ENCODE assay signal across 1 cellular context in genomic region chr17:50903604-50904521, GRCh38.
TF ChIP-seq lines count a peak whose summit lies in the region.

No MANE protein-coding gene starts in this region.

TF ChIP-seq in HepG2, 621 proteins besides CTCF, POLR2A, EP300 and RAD21 (continued from another document and continues in another):
- TF ChIP-seq AFF4 (CRISPR knock-in tag; IDR thresholded peaks at IDR 0.05) (no peak; the same call in 1 of the 2 replicates), NR2F6 (IDR thresholded peaks at IDR 0.05) (no peak), NR2F6 (CRISPR knock-in tag; IDR thresholded peaks at IDR 0.05) (no peak), ZNF44 (CRISPR knock-in tag; IDR thresholded peaks at IDR 0.05) (no peak), ZNF33B (CRISPR knock-in tag; IDR thresholded peaks at IDR 0.05) (no peak), BORCS8-MEF2B (CRISPR knock-in tag; IDR thresholded peaks at IDR 0.05) (no peak), ZNF737 (CRISPR knock-in tag; IDR thresholded peaks at IDR 0.05; ENCODE audit: borderline replicate concordance) (no peak), ETS1 (CRISPR knock-in tag; IDR thresholded peaks at IDR 0.05) (no peak), TCF7 (IDR thresholded peaks at IDR 0.05; ENCODE audit: low read depth) (no peak), FOXA1 (IDR thresholded peaks at IDR 0.05) (no peak), FOXA1 (CRISPR knock-in tag; IDR thresholded peaks at IDR 0.05) (0 out of 2 replicates have a peak, but pooled peaks have one; percentile 19), PTBP1 (IDR thresholded peaks at IDR 0.05; ENCODE audit: low read depth, low read length, poor library complexity, severe bottlenecking) (no peak), ZBTB34 (CRISPR knock-in tag; IDR thresholded peaks at IDR 0.05) (no peak), BCL6 (CRISPR knock-in tag; IDR thresholded peaks at IDR 0.05) (peak; percentile 11; the same call in 1 of the 2 replicates), ELF3 (CRISPR knock-in tag; IDR thresholded peaks at IDR 0.05) (peak; percentile 53; the same call in 1 of the 2 replicates), GATA4 (IDR thresholded peaks at IDR 0.05; ENCODE audit: borderline replicate concordance, low read depth) (no peak), BCLAF1 (IDR thresholded peaks at IDR 0.05) (no peak), ZNF790 (CRISPR knock-in tag; IDR thresholded peaks at IDR 0.05; ENCODE audit: borderline replicate concordance) (no peak), MBD4 (IDR thresholded peaks at IDR 0.05; ENCODE audit: borderline replicate concordance, low read length) (no peak), SMARCC2 (IDR thresholded peaks at IDR 0.05) (no peak), TMF1 (CRISPR knock-in tag; IDR thresholded peaks at IDR 0.05; ENCODE audit: low read depth) (no peak), ZSCAN29 (CRISPR knock-in tag; conservative IDR thresholded peaks at IDR 0.05) (no peak), RCOR2 (CRISPR knock-in tag; IDR thresholded peaks at IDR 0.05) (no peak), HDAC6 (IDR thresholded peaks at IDR 0.05; ENCODE audit: low read depth, low read length) (no peak), HES4 (CRISPR knock-in tag; IDR thresholded peaks at IDR 0.05; ENCODE audit: borderline replicate concordance) (no peak), ZKSCAN1 (IDR thresholded peaks at IDR 0.05; ENCODE audit: low read length) (no peak), ZNF879 (CRISPR knock-in tag; IDR thresholded peaks at IDR 0.05) (0 out of 2 replicates have a peak, but pooled peaks have one; percentile 35), ELF1 (CRISPR knock-in tag; IDR thresholded peaks at IDR 0.05) (0 out of 2 replicates have a peak, but pooled peaks have one; percentile 1), ZNF782 (CRISPR knock-in tag; IDR thresholded peaks at IDR 0.05; ENCODE audit: borderline replicate concordance) (no peak), PAWR (CRISPR knock-in tag; IDR thresholded peaks at IDR 0.05; ENCODE audit: borderline replicate concordance) (no peak), ZKSCAN8 (CRISPR knock-in tag; IDR thresholded peaks at IDR 0.05; ENCODE audit: borderline replicate concordance) (no peak), ZMYM2 (CRISPR knock-in tag; IDR thresholded peaks at IDR 0.05) (peak; percentile 2; the same call in 1 of the 2 replicates), RERE (CRISPR knock-in tag; IDR thresholded peaks at IDR 0.05; ENCODE audit: low read depth) (no peak)
- TF ChIP-seq, protein P1, sequence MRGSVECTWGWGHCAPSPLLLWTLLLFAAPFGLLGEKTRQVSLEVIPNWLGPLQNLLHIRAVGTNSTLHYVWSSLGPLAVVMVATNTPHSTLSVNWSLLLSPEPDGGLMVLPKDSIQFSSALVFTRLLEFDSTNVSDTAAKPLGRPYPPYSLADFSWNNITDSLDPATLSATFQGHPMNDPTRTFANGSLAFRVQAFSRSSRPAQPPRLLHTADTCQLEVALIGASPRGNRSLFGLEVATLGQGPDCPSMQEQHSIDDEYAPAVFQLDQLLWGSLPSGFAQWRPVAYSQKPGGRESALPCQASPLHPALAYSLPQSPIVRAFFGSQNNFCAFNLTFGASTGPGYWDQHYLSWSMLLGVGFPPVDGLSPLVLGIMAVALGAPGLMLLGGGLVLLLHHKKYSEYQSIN (CRISPR knock-in tag; IDR thresholded peaks at IDR 0.05; ENCODE audit: borderline replicate concordance): no peak
- TF ChIP-seq, protein P2, sequence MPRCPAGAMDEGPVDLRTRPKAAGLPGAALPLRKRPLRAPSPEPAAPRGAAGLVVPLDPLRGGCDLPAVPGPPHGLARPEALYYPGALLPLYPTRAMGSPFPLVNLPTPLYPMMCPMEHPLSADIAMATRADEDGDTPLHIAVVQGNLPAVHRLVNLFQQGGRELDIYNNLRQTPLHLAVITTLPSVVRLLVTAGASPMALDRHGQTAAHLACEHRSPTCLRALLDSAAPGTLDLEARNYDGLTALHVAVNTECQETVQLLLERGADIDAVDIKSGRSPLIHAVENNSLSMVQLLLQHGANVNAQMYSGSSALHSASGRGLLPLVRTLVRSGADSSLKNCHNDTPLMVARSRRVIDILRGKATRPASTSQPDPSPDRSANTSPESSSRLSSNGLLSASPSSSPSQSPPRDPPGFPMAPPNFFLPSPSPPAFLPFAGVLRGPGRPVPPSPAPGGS (CRISPR knock-in tag; IDR thresholded peaks at IDR 0.05): no peak
- TF ChIP-seq, protein P3, sequence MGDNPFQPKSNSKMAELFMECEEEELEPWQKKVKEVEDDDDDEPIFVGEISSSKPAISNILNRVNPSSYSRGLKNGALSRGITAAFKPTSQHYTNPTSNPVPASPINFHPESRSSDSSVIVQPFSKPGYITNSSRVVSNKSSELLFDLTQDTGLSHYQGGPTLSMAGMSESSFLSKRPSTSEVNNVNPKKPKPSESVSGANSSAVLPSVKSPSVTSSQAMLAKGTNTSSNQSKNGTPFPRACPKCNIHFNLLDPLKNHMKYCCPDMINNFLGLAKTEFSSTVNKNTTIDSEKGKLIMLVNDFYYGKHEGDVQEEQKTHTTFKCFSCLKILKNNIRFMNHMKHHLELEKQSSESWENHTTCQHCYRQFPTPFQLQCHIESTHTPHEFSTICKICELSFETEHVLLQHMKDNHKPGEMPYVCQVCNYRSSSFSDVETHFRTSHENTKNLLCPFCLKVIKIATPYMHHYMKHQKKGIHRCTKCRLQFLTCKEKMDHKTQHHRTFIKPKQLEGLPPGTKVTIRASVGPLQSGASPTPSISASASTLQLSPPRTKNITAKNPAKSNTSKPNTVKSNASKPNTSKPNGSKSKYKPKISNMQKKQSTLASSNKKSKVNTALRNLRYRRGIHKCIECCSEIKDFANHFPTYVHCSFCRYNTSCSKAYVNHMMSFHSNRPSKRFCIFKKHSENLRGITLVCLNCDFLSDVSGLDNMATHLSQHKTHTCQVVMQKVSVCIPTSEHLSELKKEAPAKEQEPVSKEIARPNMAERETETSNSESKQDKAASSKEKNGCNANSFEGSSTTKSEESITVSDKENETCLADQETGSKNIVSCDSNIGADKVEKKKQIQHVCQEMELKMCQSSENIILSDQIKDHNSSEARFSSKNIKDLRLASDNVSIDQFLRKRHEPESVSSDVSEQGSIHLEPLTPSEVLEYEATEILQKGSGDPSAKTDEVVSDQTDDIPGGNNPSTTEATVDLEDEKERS (CRISPR knock-in tag; IDR thresholded peaks at IDR 0.05): peak; percentile 53; the same call in 1 of the 2 replicates
- TF ChIP-seq, protein P4, sequence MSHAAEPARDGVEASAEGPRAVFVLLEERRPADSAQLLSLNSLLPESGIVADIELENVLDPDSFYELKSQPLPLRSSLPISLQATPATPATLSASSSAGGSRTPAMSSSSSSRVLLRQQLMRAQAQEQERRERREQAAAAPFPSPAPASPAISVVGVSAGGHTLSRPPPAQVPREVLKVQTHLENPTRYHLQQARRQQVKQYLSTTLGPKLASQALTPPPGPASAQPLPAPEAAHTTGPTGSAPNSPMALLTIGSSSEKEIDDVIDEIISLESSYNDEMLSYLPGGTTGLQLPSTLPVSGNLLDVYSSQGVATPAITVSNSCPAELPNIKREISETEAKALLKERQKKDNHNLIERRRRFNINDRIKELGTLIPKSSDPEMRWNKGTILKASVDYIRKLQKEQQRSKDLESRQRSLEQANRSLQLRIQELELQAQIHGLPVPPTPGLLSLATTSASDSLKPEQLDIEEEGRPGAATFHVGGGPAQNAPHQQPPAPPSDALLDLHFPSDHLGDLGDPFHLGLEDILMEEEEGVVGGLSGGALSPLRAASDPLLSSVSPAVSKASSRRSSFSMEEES (CRISPR knock-in tag; IDR thresholded peaks at IDR 0.05): 0 out of 2 replicates have a peak, but pooled peaks have one; percentile 8
